32 cellular contexts compared by ENCODE assay signal in the genomic region with DNA sequence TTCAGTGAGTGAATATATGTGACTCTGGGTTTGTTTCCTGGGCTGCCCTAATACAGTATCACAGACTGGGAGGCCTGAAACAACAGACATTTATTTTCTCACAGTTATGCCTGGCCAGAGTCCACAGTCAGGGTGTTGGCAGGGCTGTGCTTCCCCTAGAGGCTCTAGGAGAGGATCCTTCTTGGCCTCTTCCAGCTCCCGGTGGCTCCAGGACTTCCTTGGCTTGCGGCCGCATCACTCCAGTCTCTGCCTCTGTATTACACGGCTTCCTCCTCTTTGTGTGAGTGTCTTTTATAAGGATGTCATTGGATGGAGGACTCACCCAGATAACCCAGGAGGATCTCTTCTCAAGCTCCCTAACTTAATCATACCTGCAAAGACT. TPM values are rescaled to one million over a fixed set of nuclear protein-coding genes. Genes with fewer than 3 reads are reported as not detected.
"Had no signal": no experiment of that assay in that cellular context is flagged by ENCODE, and none has a peak within 500 bp of the region (broad histone marks: within the 10 kb centered on the region; RNA-seq: fewer than 3 reads in every experiment).

No MANE protein-coding gene starts in this region.

- DNase-seq: central memory CD4-positive, alpha-beta T cell; effector CD8-positive, alpha-beta T cell; endodermal cell; foreskin fibroblast; gastrocnemius medialis; left ventricle myocardium superior; mucosa of descending colon; naive B cell; stimulated activated CD4-positive, alpha-beta T cell treated with anti-CD3 and anti-CD28 coated beads, Interleukin-15, amount 100 ng/mL, for 24 hours; stimulated activated CD4-positive, alpha-beta T cell treated with anti-CD3 and anti-CD28 coated beads, Interleukin-2, amount 100 ng/mL, for 48 hours; stimulated activated naive CD4-positive, alpha-beta T cell; stimulated activated naive CD8-positive, alpha-beta T cell treated with anti-CD3 and anti-CD28 coated beads, Interleukin-15, amount 100 ng/mL, for 72 hours; upper lobe of right lung; uterus had no signal

- H3K27ac ChIP-seq: epithelial cell of prostate, gastrocnemius medialis, hepatocyte, neutrophil, parathyroid adenoma, right atrium auricular region, skin epidermis, tibial nerve, upper lobe of right lung, uterus had no signal

- H3K36me3 Mint-ChIP-seq: memory B cell, mesothelial cell of epicardium had no signal

- H3K4me3 Mint-ChIP-seq: dendritic cell treated with granulocyte-macrophage colony-stimulating factor and Interleukin-4, amounts not matched to agents 40 ng/mL and 50 ng/mL, for 4 days; endodermal cell; memory B cell; mesothelial cell of epicardium; naive B cell; natural killer cell treated with Interleukin-12 subunit alpha and Interleukin-12 subunit beta and Interleukin-15 and Interleukin-18, amount 100 ng/mL, for 72 hours; neural crest cell; stimulated activated naive CD8-positive, alpha-beta T cell treated with anti-CD3 and anti-CD28 coated beads, Interleukin-15, amount 100 ng/mL, for 72 hours had no signal

- H3K36me3 ChIP-seq: gastrocnemius medialis, neutrophil, right atrium auricular region, tibial nerve, upper lobe of right lung, uterus had no signal

- H3K4me2 ChIP-seq: hepatocyte had no signal

- H3K9ac ChIP-seq: parathyroid adenoma had no signal

- H3K4me1 ChIP-seq: gastrocnemius medialis, parathyroid adenoma, right atrium auricular region, upper lobe of right lung, uterus had no signal

- H3K4me1 Mint-ChIP-seq: mesothelial cell of epicardium had no signal

- H3K9me3 ChIP-seq: gastrocnemius medialis, mucosa of descending colon, neutrophil, right atrium auricular region, upper lobe of right lung, uterus had no signal

- H3K4me3 ChIP-seq: gastrocnemius medialis, hepatocyte, lung, mucosa of descending colon, right atrium auricular region, skin epidermis, tibial nerve, upper lobe of right lung, uterus had no signal

- H3K27me3 ChIP-seq: right atrium auricular region, upper lobe of right lung, uterus had no signal

- FAIRE-seq: colon, islet of Langerhans had no signal

- H3K27ac Mint-ChIP-seq: dendritic cell treated with granulocyte-macrophage colony-stimulating factor and Interleukin-4, amounts not matched to agents 40 ng/mL and 50 ng/mL, for 4 days; endodermal cell; memory B cell; mesothelial cell of epicardium; naive B cell; natural killer cell treated with Interleukin-12 subunit alpha and Interleukin-12 subunit beta and Interleukin-15 and Interleukin-18, amount 100 ng/mL, for 72 hours; progenitor cell of endocrine pancreas had no signal

- H3K9me3 Mint-ChIP-seq: natural killer cell treated with Interleukin-12 subunit alpha and Interleukin-12 subunit beta and Interleukin-15 and Interleukin-18, amount 100 ng/mL, for 72 hours had no signal

- H3K79me2 ChIP-seq: hepatocyte, parathyroid adenoma had no signal

- ATAC-seq: esophagus mucosa; gastrocnemius medialis; left ventricle myocardium superior; mucosa of descending colon; natural killer cell treated with Interleukin-12 subunit alpha and Interleukin-12 subunit beta and Interleukin-15 and Interleukin-18, amount 100 ng/mL, for 72 hours; stimulated activated naive CD8-positive, alpha-beta T cell treated with anti-CD3 and anti-CD28 coated beads, Interleukin-15, amount 100 ng/mL, for 72 hours; upper lobe of right lung had no signal

RNA-seq across cellular contexts. Expression of a gene that starts 5.2 kb away (rescaled TPM):
- total RNA-seq: esophagus mucosa, glomerular endothelial cell, hepatocyte, left ventricle myocardium superior, mesothelial cell of epicardium had no signal
- polyA plus RNA-seq: hepatocyte had no signal
